11 cellular contexts compared by ENCODE assay signal in the genomic region with DNA sequence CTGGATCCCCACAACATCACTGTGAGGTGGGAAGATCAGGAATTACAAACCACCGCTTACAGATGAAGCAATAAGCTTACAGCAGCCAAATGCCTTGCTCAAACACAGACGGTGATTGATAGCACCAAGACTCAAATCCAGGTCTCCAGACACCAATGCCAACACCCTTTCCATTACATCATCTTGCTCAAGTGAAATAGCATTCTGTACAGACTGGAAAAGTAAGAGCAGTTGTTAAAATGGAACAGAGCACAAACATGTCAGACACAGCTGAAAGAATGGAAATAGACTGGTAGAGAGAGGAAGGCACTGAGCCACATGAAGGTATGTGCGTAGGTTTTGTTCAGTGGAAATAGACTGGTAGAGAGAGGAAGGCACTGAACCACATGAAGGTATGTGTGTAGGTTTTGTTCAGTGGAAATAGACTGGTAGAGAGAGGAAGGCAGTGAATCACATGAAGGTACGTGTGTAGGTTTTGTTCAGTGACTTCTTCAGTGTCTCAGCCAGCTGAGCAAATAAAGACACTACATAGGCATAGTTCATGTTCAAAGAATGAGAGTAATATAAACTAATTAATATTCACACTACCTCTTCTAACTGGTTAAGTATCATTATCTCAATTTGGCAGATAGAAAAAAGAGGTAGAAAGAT. TPM values are rescaled to one million over a fixed set of nuclear protein-coding genes. Genes with fewer than 3 reads are reported as not detected.
A peak's percentile ranks its signal among the peaks of the same experiment; 100 is the strongest.
DNase-seq lines count a peak whose midpoint lies in the region; ATAC-seq and TF ChIP-seq lines count a peak whose summit lies in the region.
"Had no signal": no experiment of that assay in that cellular context is flagged by ENCODE, and none has a peak within 500 bp of the region (broad histone marks: within the 10 kb centered on the region; RNA-seq: fewer than 3 reads in every experiment).

No MANE protein-coding gene starts in this region.

- no peak overlapping the region for H2AK5ac ChIP-seq in H9 (ENCODE audit: insufficient read length, low read length)

- no peaks in the 10 kb centered on the region for H3K79me1 ChIP-seq in H9 (ENCODE audit: insufficient read depth, low read depth, low read length, poor library complexity, severe bottlenecking)

- H3K79me2 ChIP-seq in ACC112 (ENCODE audit: control insufficient read depth, insufficient read depth, low read length, unreplicated experiment) (no peaks in the 10 kb centered on the region), H9 (ENCODE audit: insufficient read depth, low read length) (no peaks in the 10 kb centered on the region)

- H4K8ac ChIP-seq in H9 (replicated peaks; ENCODE audit: insufficient read length, low read depth, low read length) = no peak overlapping the region

- peak overlapping the region; percentile 80 for H4K5ac ChIP-seq in H9 (ENCODE audit: insufficient read length, low read depth, low read length)

- H3K4me3 ChIP-seq in ACC112 (ENCODE audit: low read depth, low read length) (no peak overlapping the region), left lung (no peak overlapping the region)

- no peak overlapping the region for H3K23ac ChIP-seq in H9 (ENCODE audit: insufficient read length, low read depth, low read length)

- no peaks in the 10 kb centered on the region for H4K20me1 ChIP-seq in H9 (ENCODE audit: control insufficient read depth, insufficient read depth, insufficient read length)

- no peaks in the 10 kb centered on the region for H3K9me3 Mint-ChIP-seq in H9
- no peaks in the 10 kb centered on the region for H3K9me3 Mint-ChIP-seq in activated T-helper 17 cell treated with anti-CD3 and anti-CD28 coated beads, Interleukin-2, amount 50 U/mL, for 72 hours

- H3K9me3 ChIP-seq in H9 (ENCODE audit: control insufficient read depth, low read depth, low read length) (no peaks in the 10 kb centered on the region), left lung (no peaks in the 10 kb centered on the region)

- H3K18ac ChIP-seq in H9 (ENCODE audit: insufficient read length, low read depth, low read length) = no peak overlapping the region

- H3K14ac ChIP-seq in H9 (ENCODE audit: insufficient read depth, low read length) = no peak overlapping the region

- no peak overlapping the region for H3K56ac ChIP-seq in H9 (ENCODE audit: insufficient read length, low read depth, low read length)

- no peak overlapping the region for H3K4ac ChIP-seq in H9 (ENCODE audit: low read depth, low read length)

- no peaks in the 10 kb centered on the region for H3K4me1 Mint-ChIP-seq in H9
- peaks cover 4% of the 10 kb centered on the region for H3K4me1 Mint-ChIP-seq in activated T-helper 17 cell treated with anti-CD3 and anti-CD28 coated beads, Interleukin-2, amount 50 U/mL, for 72 hours

- no peak overlapping the region for H4K91ac ChIP-seq in H9 (ENCODE audit: insufficient read length, low read depth, low read length)

- no peak overlapping the region for H3K27ac Mint-ChIP-seq in H9
- H3K27ac Mint-ChIP-seq in activated T-helper 17 cell treated with anti-CD3 and anti-CD28 coated beads, Interleukin-2, amount 50 U/mL, for 72 hours = no peak overlapping the region

- no peaks in the 10 kb centered on the region for H3K27me3 Mint-ChIP-seq in H9 (ENCODE audit: low read depth)
- H3K27me3 Mint-ChIP-seq in activated T-helper 17 cell treated with anti-CD3 and anti-CD28 coated beads, Interleukin-2, amount 50 U/mL, for 72 hours = peaks cover 2% of the 10 kb centered on the region

- no peak overlapping the region for H3K9ac ChIP-seq in H9 (ENCODE audit: extremely low read depth, insufficient read length, low read length)

- no peak overlapping the region for H3K4me2 ChIP-seq in H9 (ENCODE audit: insufficient read depth, insufficient read length, low read length)

- H2BK12ac ChIP-seq in H9 (ENCODE audit: insufficient read length, low read depth, low read length) = no peak overlapping the region

- ATAC-seq in activated T-helper 17 cell treated with anti-CD3 and anti-CD28 coated beads, Interleukin-2, amount 50 U/mL, for 72 hours (replicated peaks) = peak; percentile 90
- peak; percentile 24 for ATAC-seq in left lung
- ATAC-seq in HG02623 (IDR thresholded peaks at IDR 0.05; ENCODE audit: unreplicated experiment) = no peak
- no peak for ATAC-seq in GM21390 (IDR thresholded peaks at IDR 0.05; ENCODE audit: unreplicated experiment)

- WGBS in H9 (ENCODE audit: extremely low coverage, insufficient read length, low lambda C conversion rate) = no CpG with 5 or more reads among the region's 4 CpGs

- no peak overlapping the region for H3K4me3 Mint-ChIP-seq in H9
- H3K4me3 Mint-ChIP-seq in activated T-helper 17 cell treated with anti-CD3 and anti-CD28 coated beads, Interleukin-2, amount 50 U/mL, for 72 hours = no peak overlapping the region

- H2BK20ac ChIP-seq in H9 (ENCODE audit: low read depth, low read length, poor library complexity, severe bottlenecking) = no peak overlapping the region

- no peak overlapping the region for H2BK15ac ChIP-seq in H9 (ENCODE audit: low read depth, low read length)

- H2AFZ ChIP-seq in ACC112 (ENCODE audit: low read length, unreplicated experiment) (peak overlapping the region; percentile 8), H9 (ENCODE audit: low read length) (no peak overlapping the region)

- TF ChIP-seq CTCF in H9 (conservative IDR thresholded peaks at IDR 0.05) (no peak), left lung (IDR thresholded peaks at IDR 0.05) (no peak)

- no peak overlapping the region for H3K27ac ChIP-seq in ACC112 (ENCODE audit: low read depth, low read length)
- H3K27ac ChIP-seq in H9 (ENCODE audit: insufficient read length, low read depth, low read length) = no peak overlapping the region
- no peak overlapping the region for H3K27ac ChIP-seq in left lung

- H3T11ph ChIP-seq in H9 (ENCODE audit: low read length) = no peak overlapping the region

- H3K36me3 ChIP-seq in ACC112 (ENCODE audit: insufficient read depth, low read length) = no peaks in the 10 kb centered on the region
- H3K36me3 ChIP-seq in left lung = no peaks in the 10 kb centered on the region

- intact Hi-C loops in left lung (cut with DNase I) = no loop called here

- H2BK5ac ChIP-seq in H9 (ENCODE audit: insufficient read length, low read length) = no peak overlapping the region

- H3K27me3 ChIP-seq in ACC112 (ENCODE audit: insufficient read depth, low read length) (no peaks in the 10 kb centered on the region), H9 (ENCODE audit: insufficient read depth, low read length) (no peaks in the 10 kb centered on the region), left lung (no peaks in the 10 kb centered on the region)

- H3K4me1 ChIP-seq in ACC112 (ENCODE audit: control insufficient read depth, insufficient read depth, low read length, unreplicated experiment) = peaks cover 27% of the 10 kb centered on the region
- H3K4me1 ChIP-seq in H9 (ENCODE audit: insufficient read depth, low read length) = no peaks in the 10 kb centered on the region; the same call in 1 of the 2 replicates
- no peaks in the 10 kb centered on the region for H3K4me1 ChIP-seq in left lung

- no peaks in the 10 kb centered on the region for H3K36me3 Mint-ChIP-seq in H9 (ENCODE audit: insufficient read depth in 1 of 3, low read depth in 3 of 3)
- no peaks in the 10 kb centered on the region for H3K36me3 Mint-ChIP-seq in activated T-helper 17 cell treated with anti-CD3 and anti-CD28 coated beads, Interleukin-2, amount 50 U/mL, for 72 hours (ENCODE audit: low read depth)

- H3K23me2 ChIP-seq in H9 (ENCODE audit: insufficient read length, low read depth, low read length, poor library complexity, severe bottlenecking) = no peaks in the 10 kb centered on the region

- no peak for DNase-seq in H9
- no peak for DNase-seq in left lung
- no peak for DNase-seq in LoVo (ENCODE audit: low spot score)
- DNase-seq in H4 (ENCODE audit: low spot score) = no peak
- DNase-seq: effector CD8-positive, alpha-beta T cell; midbrain; NCI-H2107 had no signal

- H2BK120ac ChIP-seq in H9 (ENCODE audit: low read depth, low read length, poor library complexity, severe bottlenecking) = no peak overlapping the region

RNA-seq across cellular contexts. Expression of gene CLDN1, which starts 15.6 kb away (rescaled TPM):
- 1.0 and 2.1 TPM in 2 replicates for total RNA-seq in H9 (2021)
- under 1 TPM; 0.11 to 0.61 TPM for total RNA-seq in activated T-helper 17 cell treated with anti-CD3 and anti-CD28 coated beads, Interleukin-2, amount 50 U/mL, for 72 hours
- total RNA-seq in left lung = 10 to 100 TPM; 37.4 to 78.8 TPM
- total RNA-seq in H4 (2014; rRNA removed; shearing (Covaris generic)) = 0.12 and 0.14 TPM in 2 replicates

Comparison
In these comparisons a context has a peak if more than half of its experiments do, and no peak if none do; other contexts are left out.
1. ATAC-seq: peak in activated T-helper 17 cell treated with anti-CD3 and anti-CD28 coated beads, Interleukin-2, amount 50 U/mL, for 72 hours (single experiment) and left lung (single experiment); none in HG02623 (single experiment) and GM21390 (single experiment).
2. RNA of gene CLDN1, which starts 15.6 kb away (total RNA-seq): 37.4 to 78.8 TPM in left lung; 1.0 to 2.1 TPM in H9, 0.11 to 0.61 TPM in activated T-helper 17 cell treated with anti-CD3 and anti-CD28 coated beads, Interleukin-2, amount 50 U/mL, for 72 hours and 0.12 to 0.14 TPM in H4; every median in the first group is over 10 times any median in the second.